In genomic region chr11:16191852-16192240, GRCh38 we compare ENCODE assay signal across 16 cellular contexts.
DNase-seq lines count a peak whose midpoint lies in the region; ATAC-seq and TF ChIP-seq lines count a peak whose summit lies in the region.
"Had no signal": no experiment of that assay in that cellular context is flagged by ENCODE, and none has a peak within 500 bp of the region (broad histone marks: within the 10 kb centered on the region; RNA-seq: fewer than 3 reads in every experiment).

No MANE protein-coding gene starts in this region.

- in situ Hi-C loops in mammary epithelial cell (cut with MboI; ENCODE audit: low sequenced_read_pairs in 2 of 2), result no loop called here

- H3K9ac ChIP-seq in mammary epithelial cell (ENCODE audit: insufficient read depth, low read length), result no peak overlapping the region

- no TSS peak for BruUV-seq in mammary epithelial cell (replicated peaks; lab: Mats Ljungman, UMichigan)

- H3K4me3 ChIP-seq in right lobe of liver (no peak overlapping the region), mammary epithelial cell (replicated peaks in 1 of 3; ENCODE audit: insufficient read depth in 1 of 3, low read depth in 2 of 3, low read length in 3 of 3) (no peak overlapping the region)
- H3K4me3 ChIP-seq: breast epithelium, esophagus squamous epithelium, MG63, SJSA1 had no signal

- H3K27me3 ChIP-seq in right lobe of liver, result no peaks in the 10 kb centered on the region
- H3K27me3 ChIP-seq in mammary epithelial cell (ENCODE audit: insufficient read depth, low read length), result peaks cover 1% of the 10 kb centered on the region
- H3K27me3 ChIP-seq: breast epithelium, esophagus squamous epithelium, MG63, SJSA1 had no signal

- H3K36me3 ChIP-seq in right lobe of liver, result no peaks in the 10 kb centered on the region
- no peaks in the 10 kb centered on the region for H3K36me3 ChIP-seq in mammary epithelial cell (ENCODE audit: insufficient read depth, low read length)
- H3K36me3 ChIP-seq: breast epithelium, esophagus squamous epithelium, MG63, SJSA1 had no signal

- no peak overlapping the region for H3K4me2 ChIP-seq in mammary epithelial cell (ENCODE audit: insufficient read depth, low read depth, low read length)

- no peak for TF ChIP-seq POLR2A in right lobe of liver (IDR thresholded peaks at IDR 0.05)

- no peaks in the 10 kb centered on the region for H3K36me3 Mint-ChIP-seq in mesothelial cell of epicardium
- H3K36me3 Mint-ChIP-seq: activated CD4-positive, alpha-beta memory T cell treated with anti-CD3 and anti-CD28 coated beads for 36 hours had no signal

- peak; percentile 85 for DNase-seq in COLO829 (ENCODE audit: low spot score)
- peak; percentile 60 for DNase-seq in NCI-H526 treated with DMSO at 0.1 percent for 48 hours (lab: John Stamatoyannopoulos, UW)
- DNase-seq in mesothelial cell of epicardium (ENCODE audit: low spot score in 2 of 2, unreplicated experiment in 2 of 2), result peak; percentile 22 to 55
- no peak for DNase-seq in right lobe of liver
- DNase-seq in mammary epithelial cell, result no peak
- DNase-seq: activated CD4-positive, alpha-beta memory T cell treated with anti-CD3 and anti-CD28 coated beads for 36 hours; activated T-cell treated with anti-CD3 and anti-CD28 coated beads, Interleukin-2, amount 50 U/mL, for 72 hours; esophagus squamous epithelium; MG63; occipital lobe; stimulated activated CD4-positive, alpha-beta T cell treated with anti-CD3 and anti-CD28 coated beads, Interleukin-4, amount 100 ng/mL, for 1 hour had no signal

- H4K20me1 ChIP-seq in mammary epithelial cell (ENCODE audit: insufficient read depth, low read length), result no peaks in the 10 kb centered on the region

- H3K27ac ChIP-seq in right lobe of liver, result no peak overlapping the region
- no peak overlapping the region for H3K27ac ChIP-seq in mammary epithelial cell (ENCODE audit: insufficient read depth, low read depth, low read length)
- H3K27ac ChIP-seq: breast epithelium, esophagus squamous epithelium, SJSA1 had no signal

- H2AFZ ChIP-seq in mammary epithelial cell (ENCODE audit: low read depth, low read length), result no peak overlapping the region

- dilution Hi-C loops in mammary epithelial cell (cut with HindIII; ENCODE audit: low sequenced_read_pairs), result no loop called here

- 62% methylated on average over 3 of the region's 4 CpGs for WGBS in right lobe of liver (ENCODE audit: insufficient coverage, low coverage, low lambda C conversion rate, missing lambda C conversion rate)
- WGBS in mammary epithelial cell (ENCODE audit: low coverage, missing lambda C conversion rate), result 59% methylated on average over 4 of the region's 4 CpGs

- intact Hi-C loops in right lobe of liver (cut with DNase I) (loop anchor here in 1 of 2 donors (10.0 kb wide), 1 partner anchor 413 kb away; no protein-coding TSS in a partner anchor), mammary epithelial cell (cut with micrococcal nuclease) (loop anchor here (5.0 kb wide), 1 partner anchor 415 kb away; no protein-coding TSS in a partner anchor)

- TF ChIP-seq CTCF in mesothelial cell of epicardium (IDR thresholded peaks at IDR 0.05; ENCODE audit: unreplicated experiment) (no peak), right lobe of liver (IDR thresholded peaks at IDR 0.05) (no peak), mammary epithelial cell (conservative IDR thresholded peaks at IDR 0.05 in 1 of 2, IDR thresholded peaks at IDR 0.05 in 1 of 2; ENCODE audit: extremely low read depth in 1 of 2, insufficient read depth in 1 of 2, low read depth in 1 of 2, low read length in 2 of 2) (no peak)

- peaks cover 61% of the 10 kb centered on the region for H3K4me1 Mint-ChIP-seq in mesothelial cell of epicardium

- H3K9me3 Mint-ChIP-seq in mesothelial cell of epicardium, result no peaks in the 10 kb centered on the region

- H3K27ac Mint-ChIP-seq in mesothelial cell of epicardium, result peak overlapping the region; percentile 97
- H3K27ac Mint-ChIP-seq: activated CD4-positive, alpha-beta memory T cell treated with anti-CD3 and anti-CD28 coated beads for 36 hours; activated T-cell treated with anti-CD3 and anti-CD28 coated beads, Interleukin-2, amount 50 U/mL, for 72 hours had no signal

- H3K4me3 Mint-ChIP-seq in mesothelial cell of epicardium, result peak overlapping the region; percentile 7
- H3K4me3 Mint-ChIP-seq: activated CD4-positive, alpha-beta memory T cell treated with anti-CD3 and anti-CD28 coated beads for 36 hours; activated T-cell treated with anti-CD3 and anti-CD28 coated beads, Interleukin-2, amount 50 U/mL, for 72 hours had no signal

- peaks cover 0 to 4% (median 0%) of the 10 kb centered on the region in 4 donors for H3K4me1 ChIP-seq in right lobe of liver
- no peaks in the 10 kb centered on the region for H3K4me1 ChIP-seq in mammary epithelial cell (ENCODE audit: insufficient read depth, low read length)
- H3K4me1 ChIP-seq: breast epithelium had no signal

- H3K79me2 ChIP-seq in mammary epithelial cell (ENCODE audit: insufficient read depth, low read length), result no peaks in the 10 kb centered on the region

- ATAC-seq in HG03432 (IDR thresholded peaks at IDR 0.05; ENCODE audit: unreplicated experiment) (peak; percentile 19), esophagus mucosa (no peak), right lobe of liver (no peak), GM18517 (IDR thresholded peaks at IDR 0.05; ENCODE audit: unreplicated experiment) (no peak)
- ATAC-seq: activated T-cell treated with anti-CD3 and anti-CD28 coated beads, Interleukin-2, amount 50 U/mL, for 72 hours had no signal

- no peaks in the 10 kb centered on the region for H3K9me3 ChIP-seq in right lobe of liver
- H3K9me3 ChIP-seq in mammary epithelial cell (replicated peaks; ENCODE audit: insufficient read depth, low read length), result no peaks in the 10 kb centered on the region
- H3K9me3 ChIP-seq: breast epithelium, esophagus squamous epithelium, MG63, SJSA1 had no signal

- no peaks in the 10 kb centered on the region for H3K27me3 Mint-ChIP-seq in mesothelial cell of epicardium (ENCODE audit: low read depth)
- H3K27me3 Mint-ChIP-seq: activated CD4-positive, alpha-beta memory T cell treated with anti-CD3 and anti-CD28 coated beads for 36 hours had no signal

- CTCF ChIA-PET in mammary epithelial cell (lab: Charles Lee; ENCODE audit: low non-redundant PET), result interaction anchor here (0.7 to 0.8 kb wide), 2 partner anchors 150 to 422 kb away, joined by 3 read pairs; no protein-coding TSS in a partner anchor

Comparison
In these comparisons a context has a peak if more than half of its experiments do, and no peak if none do; other contexts are left out.
1. DNase-seq: peak in COLO829 (single experiment), NCI-H526 treated with DMSO at 0.1 percent for 48 hours (single experiment) and mesothelial cell of epicardium (2 of 2); none in right lobe of liver (0 of 3) and mammary epithelial cell (single experiment).